In the genomic region with DNA sequence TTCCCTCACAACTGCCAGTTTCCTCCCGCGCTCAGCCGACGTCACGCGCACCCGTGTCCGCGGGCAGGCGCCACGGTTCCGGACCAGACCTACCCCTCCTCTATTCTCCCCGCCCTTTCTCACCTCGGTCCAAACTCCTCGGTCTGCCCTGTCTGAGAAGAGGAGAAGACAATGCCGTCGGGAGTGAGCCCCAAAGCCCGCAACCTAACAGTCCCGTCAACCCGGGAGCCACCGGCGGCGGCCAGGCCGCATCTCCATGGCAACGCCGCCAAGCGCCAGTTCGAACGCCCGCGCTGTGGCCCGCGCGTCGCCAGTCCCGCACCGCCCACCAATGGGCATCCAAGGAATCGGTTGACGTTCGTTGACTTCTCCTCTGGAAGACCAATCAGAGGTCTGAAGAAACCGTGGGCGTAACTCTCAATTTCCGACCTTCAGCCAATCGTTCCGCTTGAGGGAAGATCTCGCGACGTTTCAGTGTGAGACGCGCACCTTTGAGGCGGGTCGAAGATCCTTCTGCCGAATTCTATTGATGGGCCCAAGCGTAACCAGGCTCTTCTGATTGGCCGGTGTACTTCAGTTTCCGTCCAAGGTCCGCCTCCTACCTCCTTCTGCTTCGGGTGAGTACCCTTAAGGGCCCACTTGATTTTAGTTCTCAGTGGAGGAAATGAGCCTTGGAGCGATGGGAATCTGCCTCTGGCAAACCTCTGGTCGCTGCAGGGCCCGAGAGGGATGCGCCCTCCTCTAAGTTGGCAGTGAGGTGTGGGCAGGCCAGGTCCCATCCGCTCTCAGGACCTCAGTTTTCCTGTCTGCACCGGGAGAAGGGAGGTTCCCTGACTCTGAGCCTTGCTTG, we compare ENCODE assay signal across 1 cellular context.
A peak's percentile ranks its signal among the peaks of the same experiment; 100 is the strongest.
TF ChIP-seq lines count a peak whose summit lies in the region.

A gene with protein sequence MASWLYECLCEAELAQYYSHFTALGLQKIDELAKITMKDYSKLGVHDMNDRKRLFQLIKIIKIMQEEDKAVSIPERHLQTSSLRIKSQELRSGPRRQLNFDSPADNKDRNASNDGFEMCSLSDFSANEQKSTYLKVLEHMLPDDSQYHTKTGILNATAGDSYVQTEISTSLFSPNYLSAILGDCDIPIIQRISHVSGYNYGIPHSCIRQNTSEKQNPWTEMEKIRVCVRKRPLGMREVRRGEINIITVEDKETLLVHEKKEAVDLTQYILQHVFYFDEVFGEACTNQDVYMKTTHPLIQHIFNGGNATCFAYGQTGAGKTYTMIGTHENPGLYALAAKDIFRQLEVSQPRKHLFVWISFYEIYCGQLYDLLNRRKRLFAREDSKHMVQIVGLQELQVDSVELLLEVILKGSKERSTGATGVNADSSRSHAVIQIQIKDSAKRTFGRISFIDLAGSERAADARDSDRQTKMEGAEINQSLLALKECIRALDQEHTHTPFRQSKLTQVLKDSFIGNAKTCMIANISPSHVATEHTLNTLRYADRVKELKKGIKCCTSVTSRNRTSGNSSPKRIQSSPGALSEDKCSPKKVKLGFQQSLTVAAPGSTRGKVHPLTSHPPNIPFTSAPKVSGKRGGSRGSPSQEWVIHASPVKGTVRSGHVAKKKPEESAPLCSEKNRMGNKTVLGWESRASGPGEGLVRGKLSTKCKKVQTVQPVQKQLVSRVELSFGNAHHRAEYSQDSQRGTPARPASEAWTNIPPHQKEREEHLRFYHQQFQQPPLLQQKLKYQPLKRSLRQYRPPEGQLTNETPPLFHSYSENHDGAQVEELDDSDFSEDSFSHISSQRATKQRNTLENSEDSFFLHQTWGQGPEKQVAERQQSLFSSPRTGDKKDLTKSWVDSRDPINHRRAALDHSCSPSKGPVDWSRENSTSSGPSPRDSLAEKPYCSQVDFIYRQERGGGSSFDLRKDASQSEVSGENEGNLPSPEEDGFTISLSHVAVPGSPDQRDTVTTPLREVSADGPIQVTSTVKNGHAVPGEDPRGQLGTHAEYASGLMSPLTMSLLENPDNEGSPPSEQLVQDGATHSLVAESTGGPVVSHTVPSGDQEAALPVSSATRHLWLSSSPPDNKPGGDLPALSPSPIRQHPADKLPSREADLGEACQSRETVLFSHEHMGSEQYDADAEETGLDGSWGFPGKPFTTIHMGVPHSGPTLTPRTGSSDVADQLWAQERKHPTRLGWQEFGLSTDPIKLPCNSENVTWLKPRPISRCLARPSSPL (N-terminal part only) (minus strand): TSS at position 286 of the 850 bp plus-strand sequence. CDS start 17,922 bp downstream, outside the sequence.
A gene (plus strand): TSS at position 587 of the 850 bp plus-strand sequence. CDS start 9,471 bp downstream, outside the sequence.

TF ChIP-seq in HEK293, 187 proteins besides CTCF, POLR2A, EP300 and RAD21 (continued from another document and continues in another):
- TF ChIP-seq, protein P1, sequence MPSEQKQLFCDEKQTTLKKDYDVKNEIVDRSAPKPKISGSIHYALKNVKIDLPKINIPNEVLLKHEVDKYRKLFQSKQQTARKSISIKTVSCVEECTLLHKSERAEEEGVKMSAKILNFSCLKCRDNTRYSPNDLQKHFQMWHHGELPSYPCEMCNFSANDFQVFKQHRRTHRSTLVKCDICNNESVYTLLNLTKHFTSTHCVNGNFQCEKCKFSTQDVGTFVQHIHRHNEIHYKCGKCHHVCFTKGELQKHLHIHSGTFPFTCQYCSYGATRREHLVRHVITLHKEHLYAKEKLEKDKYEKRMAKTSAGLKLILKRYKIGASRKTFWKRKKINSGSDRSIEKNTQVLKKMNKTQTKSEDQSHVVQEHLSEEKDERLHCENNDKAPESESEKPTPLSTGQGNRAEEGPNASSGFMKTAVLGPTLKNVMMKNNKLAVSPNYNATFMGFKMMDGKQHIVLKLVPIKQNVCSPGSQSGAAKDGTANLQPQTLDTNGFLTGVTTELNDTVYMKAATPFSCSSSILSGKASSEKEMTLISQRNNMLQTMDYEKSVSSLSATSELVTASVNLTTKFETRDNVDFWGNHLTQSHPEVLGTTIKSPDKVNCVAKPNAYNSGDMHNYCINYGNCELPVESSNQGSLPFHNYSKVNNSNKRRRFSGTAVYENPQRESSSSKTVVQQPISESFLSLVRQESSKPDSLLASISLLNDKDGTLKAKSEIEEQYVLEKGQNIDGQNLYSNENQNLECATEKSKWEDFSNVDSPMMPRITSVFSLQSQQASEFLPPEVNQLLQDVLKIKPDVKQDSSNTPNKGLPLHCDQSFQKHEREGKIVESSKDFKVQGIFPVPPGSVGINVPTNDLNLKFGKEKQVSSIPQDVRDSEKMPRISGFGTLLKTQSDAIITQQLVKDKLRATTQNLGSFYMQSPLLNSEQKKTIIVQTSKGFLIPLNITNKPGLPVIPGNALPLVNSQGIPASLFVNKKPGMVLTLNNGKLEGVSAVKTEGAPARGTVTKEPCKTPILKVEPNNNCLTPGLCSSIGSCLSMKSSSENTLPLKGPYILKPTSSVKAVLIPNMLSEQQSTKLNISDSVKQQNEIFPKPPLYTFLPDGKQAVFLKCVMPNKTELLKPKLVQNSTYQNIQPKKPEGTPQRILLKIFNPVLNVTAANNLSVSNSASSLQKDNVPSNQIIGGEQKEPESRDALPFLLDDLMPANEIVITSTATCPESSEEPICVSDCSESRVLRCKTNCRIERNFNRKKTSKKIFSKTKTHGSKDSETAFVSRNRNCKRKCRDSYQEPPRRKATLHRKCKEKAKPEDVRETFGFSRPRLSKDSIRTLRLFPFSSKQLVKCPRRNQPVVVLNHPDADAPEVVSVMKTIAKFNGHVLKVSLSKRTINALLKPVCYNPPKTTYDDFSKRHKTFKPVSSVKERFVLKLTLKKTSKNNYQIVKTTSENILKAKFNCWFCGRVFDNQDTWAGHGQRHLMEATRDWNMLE (tag by site-specific recombination; conservative IDR thresholded peaks at IDR 0.05; ENCODE audit: low read depth) = no peak; the same call in 1 of the 2 replicates
- TF ChIP-seq, protein P2, sequence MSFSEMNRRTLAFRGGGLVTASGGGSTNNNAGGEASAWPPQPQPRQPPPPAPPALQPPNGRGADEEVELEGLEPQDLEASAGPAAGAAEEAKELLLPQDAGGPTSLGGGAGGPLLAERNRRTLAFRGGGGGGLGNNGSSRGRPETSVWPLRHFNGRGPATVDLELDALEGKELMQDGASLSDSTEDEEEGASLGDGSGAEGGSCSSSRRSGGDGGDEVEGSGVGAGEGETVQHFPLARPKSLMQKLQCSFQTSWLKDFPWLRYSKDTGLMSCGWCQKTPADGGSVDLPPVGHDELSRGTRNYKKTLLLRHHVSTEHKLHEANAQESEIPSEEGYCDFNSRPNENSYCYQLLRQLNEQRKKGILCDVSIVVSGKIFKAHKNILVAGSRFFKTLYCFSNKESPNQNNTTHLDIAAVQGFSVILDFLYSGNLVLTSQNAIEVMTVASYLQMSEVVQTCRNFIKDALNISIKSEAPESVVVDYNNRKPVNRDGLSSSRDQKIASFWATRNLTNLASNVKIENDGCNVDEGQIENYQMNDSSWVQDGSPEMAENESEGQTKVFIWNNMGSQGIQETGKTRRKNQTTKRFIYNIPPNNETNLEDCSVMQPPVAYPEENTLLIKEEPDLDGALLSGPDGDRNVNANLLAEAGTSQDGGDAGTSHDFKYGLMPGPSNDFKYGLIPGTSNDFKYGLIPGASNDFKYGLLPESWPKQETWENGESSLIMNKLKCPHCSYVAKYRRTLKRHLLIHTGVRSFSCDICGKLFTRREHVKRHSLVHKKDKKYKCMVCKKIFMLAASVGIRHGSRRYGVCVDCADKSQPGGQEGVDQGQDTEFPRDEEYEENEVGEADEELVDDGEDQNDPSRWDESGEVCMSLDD (tag by site-specific recombination; IDR thresholded peaks at IDR 0.05) = peak; percentile 65
- TF ChIP-seq KLF1 (tag by site-specific recombination; IDR thresholded peaks at IDR 0.05) (no peak), ZFP41 (tag by site-specific recombination; IDR thresholded peaks at IDR 0.05; ENCODE audit: borderline replicate concordance) (no peak), ZBTB8A (tag by site-specific recombination; IDR thresholded peaks at IDR 0.05) (peak; percentile 89), ZNF571 (tag by site-specific recombination; IDR thresholded peaks at IDR 0.05) (no peak), ZBTB21 (tag by site-specific recombination; IDR thresholded peaks at IDR 0.05) (peak; percentile 65; the same call in 1 of the 2 replicates), ZNF830 (tag by site-specific recombination; IDR thresholded peaks at IDR 0.05; ENCODE audit: low read depth) (no peak), ZNF175 (tag by site-specific recombination; IDR thresholded peaks at IDR 0.05) (no peak), ZBTB20 (tag by site-specific recombination; IDR thresholded peaks at IDR 0.05) (peak; percentile 58; the same call in 1 of the 2 replicates), ZNF837 (tag by site-specific recombination; IDR thresholded peaks at IDR 0.05) (no peak), ZNF548 (tag by site-specific recombination; IDR thresholded peaks at IDR 0.05) (no peak), ZNF792 (tag by site-specific recombination; IDR thresholded peaks at IDR 0.05) (no peak), ZNF423 (tag by site-specific recombination; IDR thresholded peaks at IDR 0.05) (no peak), ZNF311 (tag by site-specific recombination; IDR thresholded peaks at IDR 0.05; ENCODE audit: borderline replicate concordance) (no peak), ZEB2 (tag by site-specific recombination; IDR thresholded peaks at IDR 0.05) (peak; percentile 84), KLF10 (tag by site-specific recombination; IDR thresholded peaks at IDR 0.05) (no peak; the same call in 1 of the 2 replicates), ZNF274 (IDR thresholded peaks at IDR 0.05; ENCODE audit: low read length) (no peak), ZNF274 (tag by site-specific recombination; IDR thresholded peaks at IDR 0.05; ENCODE audit: borderline replicate concordance) (no peak), ZBTB48 (tag by site-specific recombination; IDR thresholded peaks at IDR 0.05) (peak; percentile 85), MYNN (tag by site-specific recombination; IDR thresholded peaks at IDR 0.05; ENCODE audit: borderline replicate concordance) (0 out of 2 replicates have a peak, but pooled peaks have one; percentile 44), ZNF214 (tag by site-specific recombination; IDR thresholded peaks at IDR 0.05; ENCODE audit: borderline replicate concordance) (no peak), ZNF221 (tag by site-specific recombination; IDR thresholded peaks at IDR 0.05; ENCODE audit: borderline replicate concordance) (no peak), ZNF16 (tag by site-specific recombination; IDR thresholded peaks at IDR 0.05; ENCODE audit: low read depth) (no peak), ZNF433 (tag by site-specific recombination; IDR thresholded peaks at IDR 0.05; ENCODE audit: low read depth) (no peak), ZNF292 (tag by site-specific recombination; IDR thresholded peaks at IDR 0.05; ENCODE audit: borderline replicate concordance, low read depth) (no peak)
- TF ChIP-seq, protein P3, sequence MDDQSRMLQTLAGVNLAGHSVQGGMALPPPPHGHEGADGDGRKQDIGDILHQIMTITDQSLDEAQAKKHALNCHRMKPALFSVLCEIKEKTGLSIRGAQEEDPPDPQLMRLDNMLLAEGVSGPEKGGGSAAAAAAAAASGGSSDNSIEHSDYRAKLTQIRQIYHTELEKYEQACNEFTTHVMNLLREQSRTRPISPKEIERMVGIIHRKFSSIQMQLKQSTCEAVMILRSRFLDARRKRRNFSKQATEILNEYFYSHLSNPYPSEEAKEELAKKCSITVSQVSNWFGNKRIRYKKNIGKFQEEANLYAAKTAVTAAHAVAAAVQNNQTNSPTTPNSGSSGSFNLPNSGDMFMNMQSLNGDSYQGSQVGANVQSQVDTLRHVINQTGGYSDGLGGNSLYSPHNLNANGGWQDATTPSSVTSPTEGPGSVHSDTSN (CRISPR knock-in tag; IDR thresholded peaks at IDR 0.05) = no peak
- TF ChIP-seq, protein P4, sequence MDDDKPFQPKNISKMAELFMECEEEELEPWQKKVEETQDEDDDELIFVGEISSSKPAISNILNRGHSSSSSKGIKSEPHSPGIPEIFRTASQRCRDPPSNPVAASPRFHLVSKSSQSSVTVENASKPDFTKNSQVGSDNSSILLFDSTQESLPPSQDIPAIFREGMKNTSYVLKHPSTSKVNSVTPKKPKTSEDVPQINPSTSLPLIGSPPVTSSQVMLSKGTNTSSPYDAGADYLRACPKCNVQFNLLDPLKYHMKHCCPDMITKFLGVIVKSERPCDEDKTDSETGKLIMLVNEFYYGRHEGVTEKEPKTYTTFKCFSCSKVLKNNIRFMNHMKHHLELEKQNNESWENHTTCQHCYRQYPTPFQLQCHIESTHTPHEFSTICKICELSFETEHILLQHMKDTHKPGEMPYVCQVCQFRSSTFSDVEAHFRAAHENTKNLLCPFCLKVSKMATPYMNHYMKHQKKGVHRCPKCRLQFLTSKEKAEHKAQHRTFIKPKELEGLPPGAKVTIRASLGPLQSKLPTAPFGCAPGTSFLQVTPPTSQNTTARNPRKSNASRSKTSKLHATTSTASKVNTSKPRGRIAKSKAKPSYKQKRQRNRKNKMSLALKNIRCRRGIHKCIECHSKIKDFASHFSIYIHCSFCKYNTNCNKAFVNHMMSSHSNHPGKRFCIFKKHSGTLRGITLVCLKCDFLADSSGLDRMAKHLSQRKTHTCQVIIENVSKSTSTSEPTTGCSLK (tag by site-specific recombination; IDR thresholded peaks at IDR 0.05) = no peak
- TF ChIP-seq, protein P5, sequence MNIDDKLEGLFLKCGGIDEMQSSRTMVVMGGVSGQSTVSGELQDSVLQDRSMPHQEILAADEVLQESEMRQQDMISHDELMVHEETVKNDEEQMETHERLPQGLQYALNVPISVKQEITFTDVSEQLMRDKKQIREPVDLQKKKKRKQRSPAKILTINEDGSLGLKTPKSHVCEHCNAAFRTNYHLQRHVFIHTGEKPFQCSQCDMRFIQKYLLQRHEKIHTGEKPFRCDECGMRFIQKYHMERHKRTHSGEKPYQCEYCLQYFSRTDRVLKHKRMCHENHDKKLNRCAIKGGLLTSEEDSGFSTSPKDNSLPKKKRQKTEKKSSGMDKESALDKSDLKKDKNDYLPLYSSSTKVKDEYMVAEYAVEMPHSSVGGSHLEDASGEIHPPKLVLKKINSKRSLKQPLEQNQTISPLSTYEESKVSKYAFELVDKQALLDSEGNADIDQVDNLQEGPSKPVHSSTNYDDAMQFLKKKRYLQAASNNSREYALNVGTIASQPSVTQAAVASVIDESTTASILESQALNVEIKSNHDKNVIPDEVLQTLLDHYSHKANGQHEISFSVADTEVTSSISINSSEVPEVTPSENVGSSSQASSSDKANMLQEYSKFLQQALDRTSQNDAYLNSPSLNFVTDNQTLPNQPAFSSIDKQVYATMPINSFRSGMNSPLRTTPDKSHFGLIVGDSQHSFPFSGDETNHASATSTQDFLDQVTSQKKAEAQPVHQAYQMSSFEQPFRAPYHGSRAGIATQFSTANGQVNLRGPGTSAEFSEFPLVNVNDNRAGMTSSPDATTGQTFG (tag by site-specific recombination; IDR thresholded peaks at IDR 0.05; ENCODE audit: borderline replicate concordance) = no peak
- TF ChIP-seq, protein P6, sequence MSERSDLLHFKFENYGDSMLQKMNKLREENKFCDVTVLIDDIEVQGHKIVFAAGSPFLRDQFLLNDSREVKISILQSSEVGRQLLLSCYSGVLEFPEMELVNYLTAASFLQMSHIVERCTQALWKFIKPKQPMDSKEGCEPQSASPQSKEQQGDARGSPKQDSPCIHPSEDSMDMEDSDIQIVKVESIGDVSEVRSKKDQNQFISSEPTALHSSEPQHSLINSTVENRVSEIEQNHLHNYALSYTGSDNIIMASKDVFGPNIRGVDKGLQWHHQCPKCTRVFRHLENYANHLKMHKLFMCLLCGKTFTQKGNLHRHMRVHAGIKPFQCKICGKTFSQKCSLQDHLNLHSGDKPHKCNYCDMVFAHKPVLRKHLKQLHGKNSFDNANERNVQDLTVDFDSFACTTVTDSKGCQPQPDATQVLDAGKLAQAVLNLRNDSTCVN (tag by site-specific recombination; optimal IDR thresholded peaks at IDR 0.05) = peak; percentile 92
